2 cellular contexts compared by ENCODE assay signal in the genomic region with DNA sequence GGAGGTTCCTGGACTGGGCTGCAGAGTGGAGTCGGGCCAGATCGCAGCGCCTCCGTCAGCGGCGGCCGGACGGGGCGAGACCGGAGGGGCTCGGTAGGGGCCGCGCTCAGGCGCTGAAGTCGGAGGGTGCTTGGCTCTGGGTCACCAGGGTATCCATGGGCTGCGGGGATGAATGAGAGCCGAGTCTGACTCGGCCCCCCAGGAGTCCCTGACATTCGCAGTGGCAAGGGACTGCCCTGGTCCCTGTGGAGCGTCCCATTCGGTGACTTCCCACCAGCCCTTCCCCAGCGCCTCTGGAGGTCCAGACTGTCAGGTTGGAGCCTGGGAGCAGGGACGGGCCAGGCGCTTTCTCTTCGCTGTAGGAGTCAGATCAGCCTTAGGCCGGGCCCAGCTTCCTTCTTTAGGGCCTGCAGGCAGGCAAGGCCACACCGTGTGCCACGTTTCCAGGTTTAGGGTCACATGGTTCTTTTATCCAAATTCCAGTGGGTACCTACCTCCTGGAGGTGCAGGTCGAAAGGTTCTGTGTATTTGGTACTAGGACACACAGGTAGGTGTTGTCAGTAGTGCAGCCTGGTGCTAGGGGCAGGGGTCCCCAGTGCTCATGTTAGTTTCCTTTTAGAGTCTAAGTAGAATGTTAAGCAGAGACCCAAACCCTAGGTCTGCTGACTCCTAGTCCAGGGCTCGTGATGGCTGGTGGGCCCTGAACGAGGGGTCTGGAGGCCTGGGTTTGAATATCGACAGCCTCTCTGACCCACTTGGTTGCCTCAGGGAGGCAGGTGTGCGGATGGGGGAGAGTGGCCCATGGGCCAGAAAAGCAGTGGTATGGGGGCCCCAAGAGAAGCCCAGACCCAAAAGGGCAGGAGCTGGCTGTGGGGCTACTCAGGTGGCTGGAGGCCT.
TF ChIP-seq lines count a peak whose summit lies in the region.

No MANE protein-coding gene starts in this region.

TF ChIP-seq in IMR-90, 13 proteins besides CTCF, POLR2A, EP300 and RAD21:
- no peak for TF ChIP-seq MAZ (IDR thresholded peaks at IDR 0.05; ENCODE audit: borderline replicate concordance, low read depth, low read length)
- TF ChIP-seq FOS (IDR thresholded peaks at IDR 0.05; ENCODE audit: low read depth, low read length) = no peak
- no peak for TF ChIP-seq CHD1 (IDR thresholded peaks at IDR 0.05; ENCODE audit: low read depth, low read length)
- TF ChIP-seq RFX5 (IDR thresholded peaks at IDR 0.05; ENCODE audit: low read depth, low read length) = no peak
- TF ChIP-seq CEBPB (IDR thresholded peaks at IDR 0.05; ENCODE audit: low read depth, low read length) = no peak
- no peak for TF ChIP-seq BHLHE40 (IDR thresholded peaks at IDR 0.05; ENCODE audit: low read depth, low read length)
- TF ChIP-seq, protein P1, sequence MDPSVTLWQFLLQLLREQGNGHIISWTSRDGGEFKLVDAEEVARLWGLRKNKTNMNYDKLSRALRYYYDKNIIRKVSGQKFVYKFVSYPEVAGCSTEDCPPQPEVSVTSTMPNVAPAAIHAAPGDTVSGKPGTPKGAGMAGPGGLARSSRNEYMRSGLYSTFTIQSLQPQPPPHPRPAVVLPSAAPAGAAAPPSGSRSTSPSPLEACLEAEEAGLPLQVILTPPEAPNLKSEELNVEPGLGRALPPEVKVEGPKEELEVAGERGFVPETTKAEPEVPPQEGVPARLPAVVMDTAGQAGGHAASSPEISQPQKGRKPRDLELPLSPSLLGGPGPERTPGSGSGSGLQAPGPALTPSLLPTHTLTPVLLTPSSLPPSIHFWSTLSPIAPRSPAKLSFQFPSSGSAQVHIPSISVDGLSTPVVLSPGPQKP (IDR thresholded peaks at IDR 0.05; ENCODE audit: borderline replicate concordance, low read depth, low read length) = no peak
- no peak for TF ChIP-seq MXI1 (IDR thresholded peaks at IDR 0.05; ENCODE audit: borderline replicate concordance, low read depth, low read length)
- TF ChIP-seq, protein P2, sequence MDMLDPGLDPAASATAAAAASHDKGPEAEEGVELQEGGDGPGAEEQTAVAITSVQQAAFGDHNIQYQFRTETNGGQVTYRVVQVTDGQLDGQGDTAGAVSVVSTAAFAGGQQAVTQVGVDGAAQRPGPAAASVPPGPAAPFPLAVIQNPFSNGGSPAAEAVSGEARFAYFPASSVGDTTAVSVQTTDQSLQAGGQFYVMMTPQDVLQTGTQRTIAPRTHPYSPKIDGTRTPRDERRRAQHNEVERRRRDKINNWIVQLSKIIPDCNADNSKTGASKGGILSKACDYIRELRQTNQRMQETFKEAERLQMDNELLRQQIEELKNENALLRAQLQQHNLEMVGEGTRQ (IDR thresholded peaks at IDR 0.05; ENCODE audit: low read depth, low read length) = no peak
- TF ChIP-seq SMC3 (IDR thresholded peaks at IDR 0.05; ENCODE audit: low read depth, low read length) = no peak
- TF ChIP-seq NFE2L2 (IDR thresholded peaks at IDR 0.05; ENCODE audit: low read depth, low read length) = no peak
- TF ChIP-seq MAFK (IDR thresholded peaks at IDR 0.05; ENCODE audit: low read depth, low read length) = no peak
- no peak for TF ChIP-seq RCOR1 (IDR thresholded peaks at IDR 0.05; ENCODE audit: insufficient replicate concordance, low read length)

TF ChIP-seq in K562, 482 proteins besides CTCF, POLR2A, EP300 and RAD21:
- TF ChIP-seq TOE1 (IDR thresholded peaks at IDR 0.05; ENCODE audit: borderline replicate concordance) (no peak), TOE1 (CRISPR knock-in tag; IDR thresholded peaks at IDR 0.05; ENCODE audit: borderline replicate concordance, low read depth) (0 out of 2 replicates have a peak, but pooled peaks have one; percentile 21), BRD4 (IDR thresholded peaks at IDR 0.05) (no peak), KDM5B (IDR thresholded peaks at IDR 0.05; ENCODE audit: insufficient replicate concordance, low read depth, low read length) (peak; percentile 41)
